ENCODE assay signal across 18 cellular contexts in genomic region chr14:32762886-32763285, GRCh38.
"Had no signal": no experiment of that assay in that cellular context is flagged by ENCODE, and none has a peak within 500 bp of the region (broad histone marks: within the 10 kb centered on the region; RNA-seq: fewer than 3 reads in every experiment).

No MANE protein-coding gene starts in this region.

- H3K36me3 Mint-ChIP-seq: activated CD8-positive, alpha-beta memory T cell treated with anti-CD3 and anti-CD28 coated beads, Interleukin-2, amount 10 ng/mL, durations not matched to agents 7 days and 5 days; activated naive CD8-positive, alpha-beta T cell had no signal

- H3K36me3 ChIP-seq: cardiac muscle cell, gastrocnemius medialis, ovary had no signal

- H3K4me1 Mint-ChIP-seq: activated CD8-positive, alpha-beta memory T cell treated with anti-CD3 and anti-CD28 coated beads, Interleukin-2, amount 10 ng/mL, durations not matched to agents 7 days and 5 days; stimulated activated naive CD8-positive, alpha-beta T cell treated with anti-CD3 and anti-CD28 coated beads, Interleukin-15, amount 100 ng/mL, for 72 hours had no signal

- DNase-seq: activated CD4-positive, alpha-beta T cell treated with anti-CD3 and anti-CD28 coated beads, Interleukin-2, amount 50 U/mL, for 4 hours; activated CD4-positive, CD25-positive, alpha-beta regulatory T cell treated with anti-CD3 and anti-CD28 coated beads, Interleukin-2, amount 50 U/mL, for 72 hours; activated CD8-positive, alpha-beta memory T cell treated with anti-CD3 and anti-CD28 coated beads, Interleukin-2, amount 10 ng/mL, durations not matched to agents 7 days and 5 days; activated gamma-delta T cell; activated T-cell treated with anti-CD3 and anti-CD28 coated beads, Interleukin-2, amount 50 U/mL, for 4 hours; anterior cingulate cortex; effector CD4-positive, alpha-beta T cell; gastrocnemius medialis; left ventricle myocardium superior; mesendoderm; ovary; stimulated activated CD4-positive, alpha-beta T cell treated with anti-CD3 and anti-CD28 coated beads, Interleukin-15, amount 100 ng/mL, for 24 hours; stimulated activated CD4-positive, alpha-beta T cell treated with anti-CD3 and anti-CD28 coated beads, Interleukin-4, amount 100 ng/mL, for 4 hours; stimulated activated naive CD8-positive, alpha-beta T cell treated with anti-CD3 and anti-CD28 coated beads, Interleukin-15, amount 100 ng/mL, for 72 hours had no signal

- H3K4me1 ChIP-seq: gastrocnemius medialis had no signal

- H3K27ac ChIP-seq: cardiac muscle cell, coronary artery, gastrocnemius medialis, ovary had no signal

- H3K27me3 ChIP-seq: cardiac muscle cell, gastrocnemius medialis, ovary had no signal

- FAIRE-seq: urothelium cell line had no signal

- H3K4me3 Mint-ChIP-seq: activated CD8-positive, alpha-beta memory T cell treated with anti-CD3 and anti-CD28 coated beads, Interleukin-2, amount 10 ng/mL, durations not matched to agents 7 days and 5 days; activated naive CD8-positive, alpha-beta T cell; activated T-cell treated with anti-CD3 and anti-CD28 coated beads, Interleukin-2, amount 50 U/mL, for 4 hours; stimulated activated naive CD8-positive, alpha-beta T cell treated with anti-CD3 and anti-CD28 coated beads, Interleukin-15, amount 100 ng/mL, for 72 hours had no signal

- H3K4me3 ChIP-seq: cardiac muscle cell, coronary artery, gastrocnemius medialis, ovary had no signal

- H3K9me3 ChIP-seq: gastrocnemius medialis, ovary had no signal

- H3K9me3 Mint-ChIP-seq: activated T-cell treated with anti-CD3 and anti-CD28 coated beads, Interleukin-2, amount 50 U/mL, for 4 hours had no signal

- ATAC-seq: activated CD8-positive, alpha-beta memory T cell treated with anti-CD3 and anti-CD28 coated beads, Interleukin-2, amount 10 ng/mL, durations not matched to agents 7 days and 5 days; activated T-cell treated with anti-CD3 and anti-CD28 coated beads, Interleukin-2, amount 50 U/mL, for 4 hours; gastrocnemius medialis; left ventricle myocardium superior; stimulated activated naive CD8-positive, alpha-beta T cell treated with anti-CD3 and anti-CD28 coated beads, Interleukin-15, amount 100 ng/mL, for 72 hours had no signal

- H3K27ac Mint-ChIP-seq: activated CD8-positive, alpha-beta memory T cell treated with anti-CD3 and anti-CD28 coated beads, Interleukin-2, amount 10 ng/mL, durations not matched to agents 7 days and 5 days; activated naive CD8-positive, alpha-beta T cell; stimulated activated naive CD8-positive, alpha-beta T cell treated with anti-CD3 and anti-CD28 coated beads, Interleukin-15, amount 100 ng/mL, for 72 hours had no signal

- H3K27me3 Mint-ChIP-seq: activated CD8-positive, alpha-beta memory T cell treated with anti-CD3 and anti-CD28 coated beads, Interleukin-2, amount 10 ng/mL, durations not matched to agents 7 days and 5 days; activated naive CD8-positive, alpha-beta T cell; stimulated activated naive CD8-positive, alpha-beta T cell treated with anti-CD3 and anti-CD28 coated beads, Interleukin-15, amount 100 ng/mL, for 72 hours had no signal
